In genomic region chr6:92587521-92587920, GRCh38 we compare ENCODE assay signal across 16 cellular contexts.
"Had no signal": no experiment of that assay in that cellular context is flagged by ENCODE, and none has a peak within 500 bp of the region (broad histone marks: within the 10 kb centered on the region; RNA-seq: fewer than 3 reads in every experiment).

No MANE protein-coding gene starts in this region.

- H3K4me3 ChIP-seq: heart left ventricle, mucosa of descending colon, spleen, tibial artery, upper lobe of right lung, vagina had no signal

- DNase-seq: effector memory CD4-positive, alpha-beta T cell; erythroblast; foreskin melanocyte; heart left ventricle; hippocampal formation; mucosa of descending colon; naive thymus-derived CD8-positive, alpha-beta T cell; posterior cingulate gyrus; spleen; stimulated activated CD4-positive, alpha-beta T cell treated with anti-CD3 and anti-CD28 coated beads, Interleukin-15, amount 100 ng/mL, for 24 hours; stimulated activated CD4-positive, alpha-beta T cell treated with anti-CD3 and anti-CD28 coated beads, Interleukin-1b, Interleukin-23, amount 100 ng/mL, for 48 hours; stimulated activated CD4-positive, alpha-beta T cell treated with anti-CD3 and anti-CD28 coated beads, Interleukin-4, amount 100 ng/mL, for 24 hours; tibial artery; upper lobe of right lung had no signal

- H3K27ac ChIP-seq: heart left ventricle, neutrophil, spleen, tibial artery, upper lobe of right lung, vagina had no signal
